2 cellular contexts compared by ENCODE assay signal in the genomic region with DNA sequence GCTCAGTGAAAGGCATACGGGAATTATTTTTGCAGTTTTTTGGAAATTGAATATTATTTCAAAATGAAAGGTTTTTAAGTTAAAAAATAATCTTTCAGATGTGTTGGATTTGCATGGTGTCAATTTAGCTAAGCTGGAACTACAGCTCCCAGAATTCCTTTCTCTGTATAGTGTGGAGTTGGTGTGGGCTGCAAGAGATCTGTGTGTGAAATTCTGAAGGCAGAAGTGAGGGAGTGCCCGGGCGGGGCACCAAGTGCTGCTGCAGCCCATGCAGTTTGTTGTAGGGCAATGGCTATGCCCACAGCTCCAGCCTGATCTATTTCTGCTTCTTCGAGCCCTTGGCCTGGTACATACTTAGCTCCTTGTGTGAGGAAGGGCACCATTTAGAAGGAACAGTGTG.
TF ChIP-seq lines count a peak whose summit lies in the region.

No MANE protein-coding gene starts in this region.

TF ChIP-seq in A549, 52 proteins besides CTCF, POLR2A, EP300 and RAD21 (continued from another document):
- TF ChIP-seq REST (IDR thresholded peaks at IDR 0.05) (no peak), ZC3H11A (IDR thresholded peaks at IDR 0.05) (no peak), NR3C1 (IDR thresholded peaks at IDR 0.05) (no peak), JUN (IDR thresholded peaks at IDR 0.05) (no peak)
- TF ChIP-seq, protein P1, sequence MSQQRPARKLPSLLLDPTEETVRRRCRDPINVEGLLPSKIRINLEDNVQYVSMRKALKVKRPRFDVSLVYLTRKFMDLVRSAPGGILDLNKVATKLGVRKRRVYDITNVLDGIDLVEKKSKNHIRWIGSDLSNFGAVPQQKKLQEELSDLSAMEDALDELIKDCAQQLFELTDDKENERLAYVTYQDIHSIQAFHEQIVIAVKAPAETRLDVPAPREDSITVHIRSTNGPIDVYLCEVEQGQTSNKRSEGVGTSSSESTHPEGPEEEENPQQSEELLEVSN (IDR thresholded peaks at IDR 0.05; ENCODE audit: borderline replicate concordance, low read depth): no peak
TF ChIP-seq in A549: peak in this region for 0.

TF ChIP-seq in HCT116, 20 proteins besides CTCF, POLR2A, EP300 and RAD21 (continued from another document):
- TF ChIP-seq REST (IDR thresholded peaks at IDR 0.05; ENCODE audit: low read depth) (no peak), EGR1 (IDR thresholded peaks at IDR 0.05; ENCODE audit: low read depth) (no peak), FOSL1 (IDR thresholded peaks at IDR 0.05; ENCODE audit: low read depth) (no peak)
